ENCODE assay signal across 1 cellular context in the genomic region with DNA sequence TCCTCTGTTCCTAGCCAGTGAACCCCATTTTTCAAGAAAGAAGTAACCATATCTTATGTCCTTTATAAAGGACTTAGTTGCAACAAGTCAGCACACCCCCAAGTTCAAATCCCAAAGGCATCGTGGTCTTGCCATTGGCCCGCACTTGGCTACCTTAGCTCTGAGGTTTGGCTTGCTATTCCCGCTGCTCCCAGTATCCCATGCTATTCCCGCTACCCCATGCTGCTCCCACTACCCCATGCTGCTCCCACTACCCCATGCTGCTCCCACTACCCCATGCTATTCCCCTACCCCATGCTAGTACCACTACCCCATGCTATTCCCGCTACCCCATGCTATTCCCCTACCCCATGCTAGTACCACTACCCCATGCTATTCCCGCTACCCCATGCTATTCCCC. TPM values are rescaled to one million over a fixed set of nuclear protein-coding genes. Genes with fewer than 3 reads are reported as not detected.
"Had no signal": no experiment of that assay in that cellular context is flagged by ENCODE, and none has a peak within 500 bp of the region (broad histone marks: within the 10 kb centered on the region; RNA-seq: fewer than 3 reads in every experiment).

No MANE protein-coding gene starts in this region.

RNA-seq across cellular contexts. Expression of a gene that starts 42.8 kb away (rescaled TPM):
- total RNA-seq: osteoblast had no signal
